In the genomic region with DNA sequence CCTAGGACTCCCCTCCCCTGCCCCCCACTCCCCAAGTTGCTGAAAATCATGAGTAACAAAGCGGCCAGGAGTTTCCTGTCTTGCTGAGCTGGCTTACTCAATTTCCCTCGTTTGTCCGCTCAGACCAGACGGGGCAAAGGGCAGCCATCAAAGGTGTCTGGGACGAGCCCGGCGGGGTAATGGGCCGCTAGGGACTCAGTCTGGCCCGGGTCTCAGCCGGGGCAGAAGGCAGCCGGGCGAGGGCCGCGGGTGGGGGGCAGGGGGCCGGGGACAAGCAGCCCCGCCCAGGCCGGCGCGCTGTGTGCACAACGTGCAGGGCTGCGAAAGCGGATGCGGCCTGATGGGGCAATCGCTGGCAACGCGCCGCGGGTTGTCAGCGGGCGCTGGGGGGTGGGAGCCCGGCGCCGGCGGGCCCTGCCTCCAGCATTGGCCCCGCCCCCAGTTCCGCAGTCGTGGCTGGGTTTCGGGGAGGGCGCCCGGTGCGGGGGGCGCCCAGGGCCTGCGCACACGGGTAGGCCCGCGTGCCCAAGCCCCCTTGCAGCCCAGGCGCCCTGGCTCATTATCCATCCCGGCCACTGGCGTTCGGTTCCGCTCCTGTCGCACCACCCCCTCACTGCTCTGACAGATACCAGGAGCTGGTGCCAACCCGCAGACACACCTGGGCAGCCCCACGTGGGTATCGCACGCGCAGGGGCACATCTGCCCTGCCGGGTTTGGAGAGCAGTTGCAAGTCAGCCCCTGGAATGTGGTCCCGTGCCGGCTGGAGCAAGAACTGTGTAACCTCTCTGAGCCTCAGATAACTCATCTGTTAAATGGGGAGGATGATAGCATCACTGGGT, we compare ENCODE assay signal across 1 cellular context.
TF ChIP-seq lines count a peak whose summit lies in the region.

No MANE protein-coding gene starts in this region.

TF ChIP-seq in GM12878, 131 proteins besides CTCF, POLR2A, EP300 and RAD21 (continued from another document and continues in another):
- TF ChIP-seq, protein P1, sequence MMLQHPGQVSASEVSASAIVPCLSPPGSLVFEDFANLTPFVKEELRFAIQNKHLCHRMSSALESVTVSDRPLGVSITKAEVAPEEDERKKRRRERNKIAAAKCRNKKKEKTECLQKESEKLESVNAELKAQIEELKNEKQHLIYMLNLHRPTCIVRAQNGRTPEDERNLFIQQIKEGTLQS (IDR thresholded peaks at IDR 0.05; ENCODE audit: borderline replicate concordance, extremely low read depth, low read depth, low read length), result no peak
- TF ChIP-seq, protein P2, sequence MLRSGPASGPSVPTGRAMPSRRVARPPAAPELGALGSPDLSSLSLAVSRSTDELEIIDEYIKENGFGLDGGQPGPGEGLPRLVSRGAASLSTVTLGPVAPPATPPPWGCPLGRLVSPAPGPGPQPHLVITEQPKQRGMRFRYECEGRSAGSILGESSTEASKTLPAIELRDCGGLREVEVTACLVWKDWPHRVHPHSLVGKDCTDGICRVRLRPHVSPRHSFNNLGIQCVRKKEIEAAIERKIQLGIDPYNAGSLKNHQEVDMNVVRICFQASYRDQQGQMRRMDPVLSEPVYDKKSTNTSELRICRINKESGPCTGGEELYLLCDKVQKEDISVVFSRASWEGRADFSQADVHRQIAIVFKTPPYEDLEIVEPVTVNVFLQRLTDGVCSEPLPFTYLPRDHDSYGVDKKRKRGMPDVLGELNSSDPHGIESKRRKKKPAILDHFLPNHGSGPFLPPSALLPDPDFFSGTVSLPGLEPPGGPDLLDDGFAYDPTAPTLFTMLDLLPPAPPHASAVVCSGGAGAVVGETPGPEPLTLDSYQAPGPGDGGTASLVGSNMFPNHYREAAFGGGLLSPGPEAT (IDR thresholded peaks at IDR 0.05; ENCODE audit: low read depth), result no peak; the same call in 1 of the 2 replicates
- TF ChIP-seq, protein P3, sequence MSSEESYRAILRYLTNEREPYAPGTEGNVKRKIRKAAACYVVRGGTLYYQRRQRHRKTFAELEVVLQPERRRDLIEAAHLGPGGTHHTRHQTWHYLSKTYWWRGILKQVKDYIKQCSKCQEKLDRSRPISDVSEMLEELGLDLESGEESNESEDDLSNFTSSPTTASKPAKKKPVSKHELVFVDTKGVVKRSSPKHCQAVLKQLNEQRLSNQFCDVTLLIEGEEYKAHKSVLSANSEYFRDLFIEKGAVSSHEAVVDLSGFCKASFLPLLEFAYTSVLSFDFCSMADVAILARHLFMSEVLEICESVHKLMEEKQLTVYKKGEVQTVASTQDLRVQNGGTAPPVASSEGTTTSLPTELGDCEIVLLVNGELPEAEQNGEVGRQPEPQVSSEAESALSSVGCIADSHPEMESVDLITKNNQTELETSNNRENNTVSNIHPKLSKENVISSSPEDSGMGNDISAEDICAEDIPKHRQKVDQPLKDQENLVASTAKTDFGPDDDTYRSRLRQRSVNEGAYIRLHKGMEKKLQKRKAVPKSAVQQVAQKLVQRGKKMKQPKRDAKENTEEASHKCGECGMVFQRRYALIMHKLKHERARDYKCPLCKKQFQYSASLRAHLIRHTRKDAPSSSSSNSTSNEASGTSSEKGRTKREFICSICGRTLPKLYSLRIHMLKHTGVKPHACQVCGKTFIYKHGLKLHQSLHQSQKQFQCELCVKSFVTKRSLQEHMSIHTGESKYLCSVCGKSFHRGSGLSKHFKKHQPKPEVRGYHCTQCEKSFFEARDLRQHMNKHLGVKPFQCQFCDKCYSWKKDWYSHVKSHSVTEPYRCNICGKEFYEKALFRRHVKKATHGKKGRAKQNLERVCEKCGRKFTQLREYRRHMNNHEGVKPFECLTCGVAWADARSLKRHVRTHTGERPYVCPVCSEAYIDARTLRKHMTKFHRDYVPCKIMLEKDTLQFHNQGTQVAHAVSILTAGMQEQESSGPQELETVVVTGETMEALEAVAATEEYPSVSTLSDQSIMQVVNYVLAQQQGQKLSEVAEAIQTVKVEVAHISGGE (CRISPR knock-in tag; IDR thresholded peaks at IDR 0.05), result no peak
- TF ChIP-seq, protein P4, sequence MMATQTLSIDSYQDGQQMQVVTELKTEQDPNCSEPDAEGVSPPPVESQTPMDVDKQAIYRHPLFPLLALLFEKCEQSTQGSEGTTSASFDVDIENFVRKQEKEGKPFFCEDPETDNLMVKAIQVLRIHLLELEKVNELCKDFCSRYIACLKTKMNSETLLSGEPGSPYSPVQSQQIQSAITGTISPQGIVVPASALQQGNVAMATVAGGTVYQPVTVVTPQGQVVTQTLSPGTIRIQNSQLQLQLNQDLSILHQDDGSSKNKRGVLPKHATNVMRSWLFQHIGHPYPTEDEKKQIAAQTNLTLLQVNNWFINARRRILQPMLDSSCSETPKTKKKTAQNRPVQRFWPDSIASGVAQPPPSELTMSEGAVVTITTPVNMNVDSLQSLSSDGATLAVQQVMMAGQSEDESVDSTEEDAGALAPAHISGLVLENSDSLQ (IDR thresholded peaks at IDR 0.05), result peak; percentile 35
- TF ChIP-seq, protein P5, sequence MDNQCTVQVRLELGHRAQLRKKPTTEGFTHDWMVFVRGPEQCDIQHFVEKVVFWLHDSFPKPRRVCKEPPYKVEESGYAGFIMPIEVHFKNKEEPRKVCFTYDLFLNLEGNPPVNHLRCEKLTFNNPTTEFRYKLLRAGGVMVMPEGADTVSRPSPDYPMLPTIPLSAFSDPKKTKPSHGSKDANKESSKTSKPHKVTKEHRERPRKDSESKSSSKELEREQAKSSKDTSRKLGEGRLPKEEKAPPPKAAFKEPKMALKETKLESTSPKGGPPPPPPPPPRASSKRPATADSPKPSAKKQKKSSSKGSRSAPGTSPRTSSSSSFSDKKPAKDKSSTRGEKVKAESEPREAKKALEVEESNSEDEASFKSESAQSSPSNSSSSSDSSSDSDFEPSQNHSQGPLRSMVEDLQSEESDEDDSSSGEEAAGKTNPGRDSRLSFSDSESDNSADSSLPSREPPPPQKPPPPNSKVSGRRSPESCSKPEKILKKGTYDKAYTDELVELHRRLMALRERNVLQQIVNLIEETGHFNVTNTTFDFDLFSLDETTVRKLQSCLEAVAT (IDR thresholded peaks at IDR 0.05), result no peak
- TF ChIP-seq, protein P6, sequence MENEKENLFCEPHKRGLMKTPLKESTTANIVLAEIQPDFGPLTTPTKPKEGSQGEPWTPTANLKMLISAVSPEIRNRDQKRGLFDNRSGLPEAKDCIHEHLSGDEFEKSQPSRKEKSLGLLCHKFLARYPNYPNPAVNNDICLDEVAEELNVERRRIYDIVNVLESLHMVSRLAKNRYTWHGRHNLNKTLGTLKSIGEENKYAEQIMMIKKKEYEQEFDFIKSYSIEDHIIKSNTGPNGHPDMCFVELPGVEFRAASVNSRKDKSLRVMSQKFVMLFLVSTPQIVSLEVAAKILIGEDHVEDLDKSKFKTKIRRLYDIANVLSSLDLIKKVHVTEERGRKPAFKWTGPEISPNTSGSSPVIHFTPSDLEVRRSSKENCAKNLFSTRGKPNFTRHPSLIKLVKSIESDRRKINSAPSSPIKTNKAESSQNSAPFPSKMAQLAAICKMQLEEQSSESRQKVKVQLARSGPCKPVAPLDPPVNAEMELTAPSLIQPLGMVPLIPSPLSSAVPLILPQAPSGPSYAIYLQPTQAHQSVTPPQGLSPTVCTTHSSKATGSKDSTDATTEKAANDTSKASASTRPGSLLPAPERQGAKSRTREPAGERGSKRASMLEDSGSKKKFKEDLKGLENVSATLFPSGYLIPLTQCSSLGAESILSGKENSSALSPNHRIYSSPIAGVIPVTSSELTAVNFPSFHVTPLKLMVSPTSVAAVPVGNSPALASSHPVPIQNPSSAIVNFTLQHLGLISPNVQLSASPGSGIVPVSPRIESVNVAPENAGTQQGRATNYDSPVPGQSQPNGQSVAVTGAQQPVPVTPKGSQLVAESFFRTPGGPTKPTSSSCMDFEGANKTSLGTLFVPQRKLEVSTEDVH (IDR thresholded peaks at IDR 0.05; ENCODE audit: low read depth, partially characterized antibody), result no peak
- TF ChIP-seq, protein P7, sequence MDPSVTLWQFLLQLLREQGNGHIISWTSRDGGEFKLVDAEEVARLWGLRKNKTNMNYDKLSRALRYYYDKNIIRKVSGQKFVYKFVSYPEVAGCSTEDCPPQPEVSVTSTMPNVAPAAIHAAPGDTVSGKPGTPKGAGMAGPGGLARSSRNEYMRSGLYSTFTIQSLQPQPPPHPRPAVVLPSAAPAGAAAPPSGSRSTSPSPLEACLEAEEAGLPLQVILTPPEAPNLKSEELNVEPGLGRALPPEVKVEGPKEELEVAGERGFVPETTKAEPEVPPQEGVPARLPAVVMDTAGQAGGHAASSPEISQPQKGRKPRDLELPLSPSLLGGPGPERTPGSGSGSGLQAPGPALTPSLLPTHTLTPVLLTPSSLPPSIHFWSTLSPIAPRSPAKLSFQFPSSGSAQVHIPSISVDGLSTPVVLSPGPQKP (IDR thresholded peaks at IDR 0.05; ENCODE audit: low read depth, low read length), result no peak
- TF ChIP-seq TBL1XR1 (IDR thresholded peaks at IDR 0.05; ENCODE audit: low read depth, low read length), result peak; percentile 24; the same call in 1 of the 2 replicates
- no peak for TF ChIP-seq KDM1A (IDR thresholded peaks at IDR 0.05; ENCODE audit: borderline replicate concordance)
- TF ChIP-seq ETV6 (conservative IDR thresholded peaks at IDR 0.05 in 1 of 2, IDR thresholded peaks at IDR 0.05 in 1 of 2; ENCODE audit: borderline replicate concordance in 1 of 2, low read depth in 1 of 2), result no peak
- TF ChIP-seq, protein P8, sequence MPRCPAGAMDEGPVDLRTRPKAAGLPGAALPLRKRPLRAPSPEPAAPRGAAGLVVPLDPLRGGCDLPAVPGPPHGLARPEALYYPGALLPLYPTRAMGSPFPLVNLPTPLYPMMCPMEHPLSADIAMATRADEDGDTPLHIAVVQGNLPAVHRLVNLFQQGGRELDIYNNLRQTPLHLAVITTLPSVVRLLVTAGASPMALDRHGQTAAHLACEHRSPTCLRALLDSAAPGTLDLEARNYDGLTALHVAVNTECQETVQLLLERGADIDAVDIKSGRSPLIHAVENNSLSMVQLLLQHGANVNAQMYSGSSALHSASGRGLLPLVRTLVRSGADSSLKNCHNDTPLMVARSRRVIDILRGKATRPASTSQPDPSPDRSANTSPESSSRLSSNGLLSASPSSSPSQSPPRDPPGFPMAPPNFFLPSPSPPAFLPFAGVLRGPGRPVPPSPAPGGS (IDR thresholded peaks at IDR 0.05; ENCODE audit: borderline replicate concordance, insufficient read depth, low read depth, low read length, poor library complexity, severe bottlenecking), result peak; percentile 89
- TF ChIP-seq, protein P9, sequence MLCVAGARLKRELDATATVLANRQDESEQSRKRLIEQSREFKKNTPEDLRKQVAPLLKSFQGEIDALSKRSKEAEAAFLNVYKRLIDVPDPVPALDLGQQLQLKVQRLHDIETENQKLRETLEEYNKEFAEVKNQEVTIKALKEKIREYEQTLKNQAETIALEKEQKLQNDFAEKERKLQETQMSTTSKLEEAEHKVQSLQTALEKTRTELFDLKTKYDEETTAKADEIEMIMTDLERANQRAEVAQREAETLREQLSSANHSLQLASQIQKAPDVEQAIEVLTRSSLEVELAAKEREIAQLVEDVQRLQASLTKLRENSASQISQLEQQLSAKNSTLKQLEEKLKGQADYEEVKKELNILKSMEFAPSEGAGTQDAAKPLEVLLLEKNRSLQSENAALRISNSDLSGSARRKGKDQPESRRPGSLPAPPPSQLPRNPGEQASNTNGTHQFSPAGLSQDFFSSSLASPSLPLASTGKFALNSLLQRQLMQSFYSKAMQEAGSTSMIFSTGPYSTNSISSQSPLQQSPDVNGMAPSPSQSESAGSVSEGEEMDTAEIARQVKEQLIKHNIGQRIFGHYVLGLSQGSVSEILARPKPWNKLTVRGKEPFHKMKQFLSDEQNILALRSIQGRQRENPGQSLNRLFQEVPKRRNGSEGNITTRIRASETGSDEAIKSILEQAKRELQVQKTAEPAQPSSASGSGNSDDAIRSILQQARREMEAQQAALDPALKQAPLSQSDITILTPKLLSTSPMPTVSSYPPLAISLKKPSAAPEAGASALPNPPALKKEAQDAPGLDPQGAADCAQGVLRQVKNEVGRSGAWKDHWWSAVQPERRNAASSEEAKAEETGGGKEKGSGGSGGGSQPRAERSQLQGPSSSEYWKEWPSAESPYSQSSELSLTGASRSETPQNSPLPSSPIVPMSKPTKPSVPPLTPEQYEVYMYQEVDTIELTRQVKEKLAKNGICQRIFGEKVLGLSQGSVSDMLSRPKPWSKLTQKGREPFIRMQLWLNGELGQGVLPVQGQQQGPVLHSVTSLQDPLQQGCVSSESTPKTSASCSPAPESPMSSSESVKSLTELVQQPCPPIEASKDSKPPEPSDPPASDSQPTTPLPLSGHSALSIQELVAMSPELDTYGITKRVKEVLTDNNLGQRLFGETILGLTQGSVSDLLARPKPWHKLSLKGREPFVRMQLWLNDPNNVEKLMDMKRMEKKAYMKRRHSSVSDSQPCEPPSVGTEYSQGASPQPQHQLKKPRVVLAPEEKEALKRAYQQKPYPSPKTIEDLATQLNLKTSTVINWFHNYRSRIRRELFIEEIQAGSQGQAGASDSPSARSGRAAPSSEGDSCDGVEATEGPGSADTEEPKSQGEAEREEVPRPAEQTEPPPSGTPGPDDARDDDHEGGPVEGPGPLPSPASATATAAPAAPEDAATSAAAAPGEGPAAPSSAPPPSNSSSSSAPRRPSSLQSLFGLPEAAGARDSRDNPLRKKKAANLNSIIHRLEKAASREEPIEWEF (IDR thresholded peaks at IDR 0.05; ENCODE audit: insufficient replicate concordance, low read depth, low read length), result no peak
- no peak for TF ChIP-seq TCF7 (IDR thresholded peaks at IDR 0.05; ENCODE audit: borderline replicate concordance)
- TF ChIP-seq, protein P10, sequence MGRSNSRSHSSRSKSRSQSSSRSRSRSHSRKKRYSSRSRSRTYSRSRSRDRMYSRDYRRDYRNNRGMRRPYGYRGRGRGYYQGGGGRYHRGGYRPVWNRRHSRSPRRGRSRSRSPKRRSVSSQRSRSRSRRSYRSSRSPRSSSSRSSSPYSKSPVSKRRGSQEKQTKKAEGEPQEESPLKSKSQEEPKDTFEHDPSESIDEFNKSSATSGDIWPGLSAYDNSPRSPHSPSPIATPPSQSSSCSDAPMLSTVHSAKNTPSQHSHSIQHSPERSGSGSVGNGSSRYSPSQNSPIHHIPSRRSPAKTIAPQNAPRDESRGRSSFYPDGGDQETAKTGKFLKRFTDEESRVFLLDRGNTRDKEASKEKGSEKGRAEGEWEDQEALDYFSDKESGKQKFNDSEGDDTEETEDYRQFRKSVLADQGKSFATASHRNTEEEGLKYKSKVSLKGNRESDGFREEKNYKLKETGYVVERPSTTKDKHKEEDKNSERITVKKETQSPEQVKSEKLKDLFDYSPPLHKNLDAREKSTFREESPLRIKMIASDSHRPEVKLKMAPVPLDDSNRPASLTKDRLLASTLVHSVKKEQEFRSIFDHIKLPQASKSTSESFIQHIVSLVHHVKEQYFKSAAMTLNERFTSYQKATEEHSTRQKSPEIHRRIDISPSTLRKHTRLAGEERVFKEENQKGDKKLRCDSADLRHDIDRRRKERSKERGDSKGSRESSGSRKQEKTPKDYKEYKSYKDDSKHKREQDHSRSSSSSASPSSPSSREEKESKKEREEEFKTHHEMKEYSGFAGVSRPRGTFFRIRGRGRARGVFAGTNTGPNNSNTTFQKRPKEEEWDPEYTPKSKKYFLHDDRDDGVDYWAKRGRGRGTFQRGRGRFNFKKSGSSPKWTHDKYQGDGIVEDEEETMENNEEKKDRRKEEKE (IDR thresholded peaks at IDR 0.05), result no peak
- TF ChIP-seq CBX3 (IDR thresholded peaks at IDR 0.05; ENCODE audit: borderline replicate concordance, low read depth), result no peak
- peak; percentile 75 for TF ChIP-seq NR2F1 (conservative IDR thresholded peaks at IDR 0.05)
- TF ChIP-seq HDGF (IDR thresholded peaks at IDR 0.05), result peak; percentile 74
- TF ChIP-seq POU2F2 (IDR thresholded peaks at IDR 0.05; ENCODE audit: borderline replicate concordance, low read depth, low read length), result peak; percentile 30; the same call in 2 of the 3 replicates
- no peak for TF ChIP-seq KAT2A (conservative IDR thresholded peaks at IDR 0.05; ENCODE audit: control insufficient read depth, low read depth, low read length)
- TF ChIP-seq MEF2B (IDR thresholded peaks at IDR 0.05; ENCODE audit: partially characterized antibody, poor library complexity, severe bottlenecking), result peak; percentile 46
- TF ChIP-seq KLF5 (IDR thresholded peaks at IDR 0.05; ENCODE audit: partially characterized antibody), result peak; percentile 48
